ENCODE assay signal across 21 cellular contexts in genomic region chr1:5388622-5389021, GRCh38.
DNase-seq lines count a peak whose midpoint lies in the region; ATAC-seq, FAIRE-seq and TF ChIP-seq lines count a peak whose summit lies in the region.
"Had no signal": no experiment of that assay in that cellular context is flagged by ENCODE, and none has a peak within 500 bp of the region (broad histone marks: within the 10 kb centered on the region; RNA-seq: fewer than 3 reads in every experiment).

No MANE protein-coding gene starts in this region.

- CTCF ChIA-PET in activated CD4-positive, alpha-beta T cell treated with anti-CD3 and anti-CD28 coated beads for 36 hours (lab: Charles Lee): no interaction called here
- CTCF ChIA-PET in CD4-positive, alpha-beta T cell (lab: Charles Lee): no interaction called here
- CTCF ChIA-PET in activated CD4-positive, alpha-beta memory T cell treated with anti-CD3 and anti-CD28 coated beads for 36 hours (lab: Charles Lee): no interaction called here
- CTCF ChIA-PET in RWPE1 (lab: Yijun Ruan, JAX): no interaction called here

- no peaks in the 10 kb centered on the region for H3K27me3 Mint-ChIP-seq in activated CD4-positive, alpha-beta T cell treated with anti-CD3 and anti-CD28 coated beads for 36 hours
- H3K27me3 Mint-ChIP-seq in CD4-positive, alpha-beta T cell: no peaks in the 10 kb centered on the region
- H3K27me3 Mint-ChIP-seq in activated CD4-positive, alpha-beta memory T cell treated with anti-CD3 and anti-CD28 coated beads for 36 hours: no peaks in the 10 kb centered on the region

- intact Hi-C loops in activated CD4-positive, alpha-beta T cell treated with anti-CD3 and anti-CD28 coated beads for 36 hours (cut with DNase I, micrococcal nuclease): no loop called here
- intact Hi-C loops in CD4-positive, alpha-beta T cell (cut with DNase I, micrococcal nuclease): no loop called here
- intact Hi-C loops in activated CD4-positive, alpha-beta memory T cell treated with anti-CD3 and anti-CD28 coated beads for 36 hours (cut with micrococcal nuclease): no loop called here

- peak overlapping the region; percentile 44 for H3K27ac Mint-ChIP-seq in activated CD4-positive, alpha-beta T cell treated with anti-CD3 and anti-CD28 coated beads for 36 hours
- no peak overlapping the region for H3K27ac Mint-ChIP-seq in CD4-positive, alpha-beta T cell
- peak overlapping the region; percentile 42 for H3K27ac Mint-ChIP-seq in activated CD4-positive, alpha-beta memory T cell treated with anti-CD3 and anti-CD28 coated beads for 36 hours
- H3K27ac Mint-ChIP-seq: GM23338 had no signal

- H3K4me3 Mint-ChIP-seq in activated CD4-positive, alpha-beta T cell treated with anti-CD3 and anti-CD28 coated beads for 36 hours: no peak overlapping the region
- peak overlapping the region; percentile 80 for H3K4me3 Mint-ChIP-seq in CD4-positive, alpha-beta T cell
- no peak overlapping the region for H3K4me3 Mint-ChIP-seq in activated CD4-positive, alpha-beta memory T cell treated with anti-CD3 and anti-CD28 coated beads for 36 hours
- H3K4me3 Mint-ChIP-seq: GM23338 had no signal

- no peak for ATAC-seq in activated CD4-positive, alpha-beta T cell treated with anti-CD3 and anti-CD28 coated beads for 36 hours
- ATAC-seq in CD4-positive, alpha-beta T cell (ENCODE audit: poor library complexity): peak; percentile 32
- no peak for ATAC-seq in GM19452 (IDR thresholded peaks at IDR 0.05; ENCODE audit: unreplicated experiment)
- ATAC-seq: GM23338, HepG2, lower lobe of right lung had no signal

- H3K9ac ChIP-seq in keratinocyte (ENCODE audit: control insufficient read depth, extremely low read depth, insufficient read depth, low read length): no peak overlapping the region

- POLR2A ChIA-PET in activated CD4-positive, alpha-beta T cell treated with anti-CD3 and anti-CD28 coated beads for 36 hours (lab: Charles Lee): no interaction called here
- POLR2A ChIA-PET in CD4-positive, alpha-beta T cell (lab: Charles Lee): interaction anchor here (0.6 to 1.6 kb wide), 10 partner anchors 11 to 195 kb away, joined by 3 to 6 read pairs (median 3); no protein-coding TSS in a partner anchor
- POLR2A ChIA-PET in activated CD4-positive, alpha-beta memory T cell treated with anti-CD3 and anti-CD28 coated beads for 36 hours (lab: Charles Lee): interaction anchor here (1.1 kb wide), 1 partner anchor 18 kb away, joined by 3 read pairs; no protein-coding TSS in a partner anchor
- POLR2A ChIA-PET in RWPE1 (lab: Yijun Ruan, JAX; ENCODE audit: low non-redundant PET): no interaction called here

- H3K27me3 ChIP-seq in CD4-positive, alpha-beta T cell (ENCODE audit: control insufficient read depth, insufficient read depth, low read length): no peaks in the 10 kb centered on the region
- H3K27me3 ChIP-seq in keratinocyte (ENCODE audit: control insufficient read depth, extremely low read depth, insufficient read depth, low read length): peaks cover 17% of the 10 kb centered on the region
- H3K27me3 ChIP-seq: ascending aorta had no signal

- H2AFZ ChIP-seq in keratinocyte (ENCODE audit: control insufficient read depth, low read length): no peak overlapping the region
- H2AFZ ChIP-seq: GM23338 had no signal

- H3K79me2 ChIP-seq in keratinocyte (ENCODE audit: control insufficient read depth, insufficient read depth, low read length): no peaks in the 10 kb centered on the region

- H3K36me3 ChIP-seq in keratinocyte (ENCODE audit: control insufficient read depth in 2 of 2, extremely low read depth in 1 of 2, insufficient read depth in 2 of 2, low read length in 2 of 2): no peaks in the 10 kb centered on the region
- H3K36me3 ChIP-seq: ascending aorta, lower lobe of right lung, spleen had no signal

- peaks cover 12% of the 10 kb centered on the region for H3K4me1 ChIP-seq in keratinocyte (ENCODE audit: control insufficient read depth, extremely low read depth, insufficient read depth, low read length)
- H3K4me1 ChIP-seq: ascending aorta, lower lobe of right lung, spleen had no signal

- no peaks in the 10 kb centered on the region for H3K9me3 ChIP-seq in CD4-positive, alpha-beta T cell (ENCODE audit: control insufficient read depth, low read length)
- no peaks in the 10 kb centered on the region for H3K9me3 ChIP-seq in keratinocyte (ENCODE audit: control insufficient read depth, low read depth, low read length)
- H3K9me3 ChIP-seq: ascending aorta, lower lobe of right lung, spleen had no signal

- no peak overlapping the region for H3K4me3 ChIP-seq in keratinocyte (ENCODE audit: control insufficient read depth in 2 of 3, extremely low read depth in 1 of 3, insufficient read depth in 2 of 3, low read depth in 1 of 3, low read length in 3 of 3)
- H3K4me3 ChIP-seq: ascending aorta, GM23338, lower lobe of right lung, spleen had no signal

- no peaks in the 10 kb centered on the region for H3K36me3 Mint-ChIP-seq in activated CD4-positive, alpha-beta T cell treated with anti-CD3 and anti-CD28 coated beads for 36 hours (ENCODE audit: low read depth)
- no peaks in the 10 kb centered on the region for H3K36me3 Mint-ChIP-seq in CD4-positive, alpha-beta T cell (ENCODE audit: low read depth)
- H3K36me3 Mint-ChIP-seq in activated CD4-positive, alpha-beta memory T cell treated with anti-CD3 and anti-CD28 coated beads for 36 hours: no peaks in the 10 kb centered on the region

- no peaks in the 10 kb centered on the region for H4K20me1 ChIP-seq in keratinocyte (ENCODE audit: control insufficient read depth, extremely low read depth, insufficient read depth, low read length)

- dilution Hi-C loops in keratinocyte (cut with MboI; ENCODE audit: extremely low pct_ligation_motif_present, low sequenced_read_pairs): no loop called here

- peak overlapping the region; percentile 34 for H3K4me2 ChIP-seq in keratinocyte (ENCODE audit: control insufficient read depth, extremely low read depth, insufficient read depth, low read depth, low read length)
- H3K4me2 ChIP-seq: GM23338 had no signal

- peak; percentile 49 for FAIRE-seq in keratinocyte (lab: Jason Lieb, UNC)
- FAIRE-seq: A204.1, HepG2 had no signal

- H3K9me3 Mint-ChIP-seq in activated CD4-positive, alpha-beta T cell treated with anti-CD3 and anti-CD28 coated beads for 36 hours (ENCODE audit: low read depth): no peaks in the 10 kb centered on the region
- H3K9me3 Mint-ChIP-seq in CD4-positive, alpha-beta T cell: no peaks in the 10 kb centered on the region
- no peaks in the 10 kb centered on the region for H3K9me3 Mint-ChIP-seq in activated CD4-positive, alpha-beta memory T cell treated with anti-CD3 and anti-CD28 coated beads for 36 hours
- H3K9me3 Mint-ChIP-seq: GM23338 had no signal

- TF ChIP-seq CTCF in CD4-positive, alpha-beta T cell (IDR thresholded peaks at IDR 0.05): no peak
- TF ChIP-seq CTCF in keratinocyte (optimal IDR thresholded peaks at IDR 0.05 in 1 of 3, IDR thresholded peaks at IDR 0.05 in 1 of 3, conservative IDR thresholded peaks at IDR 0.05 in 1 of 3; ENCODE audit: extremely low read depth in 1 of 3, insufficient read depth in 2 of 3, low read length in 3 of 3) (no peak), RWPE1 (conservative IDR thresholded peaks at IDR 0.05; ENCODE audit: low read depth) (no peak)

- peaks cover 31% of the 10 kb centered on the region for H3K4me1 Mint-ChIP-seq in activated CD4-positive, alpha-beta T cell treated with anti-CD3 and anti-CD28 coated beads for 36 hours
- H3K4me1 Mint-ChIP-seq in CD4-positive, alpha-beta T cell (ENCODE audit: low read depth): peaks cover 26% of the 10 kb centered on the region
- H3K4me1 Mint-ChIP-seq in activated CD4-positive, alpha-beta memory T cell treated with anti-CD3 and anti-CD28 coated beads for 36 hours (ENCODE audit: low read depth): peaks cover 30% of the 10 kb centered on the region
- H3K4me1 Mint-ChIP-seq: GM23338 had no signal

- H3K9me1 ChIP-seq in keratinocyte (ENCODE audit: control insufficient read depth, extremely low read depth, insufficient read depth, low read length): no peaks in the 10 kb centered on the region

- DNase-seq in activated CD4-positive, alpha-beta T cell treated with anti-CD3 and anti-CD28 coated beads for 36 hours: no peak
- DNase-seq in activated CD4-positive, alpha-beta T cell treated with anti-CD3 and anti-CD28 coated beads, Interleukin-2, amount 50 U/mL, for 48 hours: no peak
- no peak for DNase-seq in CD4-positive, alpha-beta T cell
- no peak for DNase-seq in activated CD4-positive, alpha-beta memory T cell treated with anti-CD3 and anti-CD28 coated beads for 36 hours
- DNase-seq in keratinocyte (ENCODE audit: low read depth, low spot score): no peak
- no peak for DNase-seq in RWPE1 (ENCODE audit: low spot score)
- no peak for DNase-seq in hippocampal formation (lab: John Stamatoyannopoulos, UW)
- DNase-seq: DMS153, foreskin fibroblast, GF-D8, lower lobe of right lung, NCI-H1417, NCI-H2107, NCI-H524, nucleus accumbens, spleen had no signal

- no peak overlapping the region for H3K27ac ChIP-seq in CD4-positive, alpha-beta T cell (ENCODE audit: low read depth, low read length)
- H3K27ac ChIP-seq in keratinocyte (ENCODE audit: control insufficient read depth, insufficient read depth, low read length) (no peak overlapping the region), RWPE1 (no peak overlapping the region)
- H3K27ac ChIP-seq: ascending aorta, lower lobe of right lung had no signal

Comparison
In these comparisons a context has a peak if more than half of its experiments do, and no peak if none do; other contexts are left out.
1. POLR2A ChIA-PET loops: an anchor here in CD4-positive, alpha-beta T cell (0.6 to 1.6 kb wide) and activated CD4-positive, alpha-beta memory T cell treated with anti-CD3 and anti-CD28 coated beads for 36 hours (1.1 kb wide); none called in activated CD4-positive, alpha-beta T cell treated with anti-CD3 and anti-CD28 coated beads for 36 hours and RWPE1.